9 cellular contexts compared by ENCODE assay signal in genomic region chr10:89001024-89001423, GRCh38. TPM values are rescaled to one million over a fixed set of nuclear protein-coding genes. Genes with fewer than 3 reads are reported as not detected.
DNase-seq lines count a peak whose midpoint lies in the region; ATAC-seq and TF ChIP-seq lines count a peak whose summit lies in the region.
"Had no signal": no experiment of that assay in that cellular context is flagged by ENCODE, and none has a peak within 500 bp of the region (broad histone marks: within the 10 kb centered on the region; RNA-seq: fewer than 3 reads in every experiment).

No MANE protein-coding gene starts in this region.

- TF ChIP-seq CTCF in coronary artery (IDR thresholded peaks at IDR 0.05) (no peak), GM10266 (IDR thresholded peaks at IDR 0.05; ENCODE audit: control insufficient read depth, insufficient read depth, low read depth, missing control alignments) (no peak)

- no peaks in the 10 kb centered on the region for H3K27me3 ChIP-seq in Karpas-422 (ENCODE audit: low read length)
- H3K27me3 ChIP-seq: cardiac muscle cell had no signal

- peaks cover 10% of the 10 kb centered on the region for H3K36me3 ChIP-seq in Karpas-422 (ENCODE audit: insufficient read depth, low read length)
- H3K36me3 ChIP-seq: cardiac muscle cell had no signal

- peak overlapping the region; percentile 62 for H3K4me2 ChIP-seq in Karpas-422 (ENCODE audit: low read depth, low read length, poor library complexity, severe bottlenecking)

- H3K27ac ChIP-seq in Karpas-422 (ENCODE audit: low read length) (peak overlapping the region; percentile 82), coronary artery (peak overlapping the region; percentile 67 to 75), skin epidermis (peak overlapping the region in 17 of 21 experiments; percentile 3 to 84 (median 54))
- H3K27ac ChIP-seq: cardiac muscle cell had no signal

- peaks cover 78% of the 10 kb centered on the region for H3K4me1 ChIP-seq in Karpas-422 (ENCODE audit: low read length)

- DNase-seq in Karpas-422 = no peak
- no peak for DNase-seq in coronary artery (ENCODE audit: low spot score)
- DNase-seq in NCI-H146 (lab: John Stamatoyannopoulos, UW) = no peak
- no peak for DNase-seq in DMS79 treated with DMSO at 0.1 percent for 48 hours (lab: John Stamatoyannopoulos, UW)
- no peak for DNase-seq in GM10266 (ENCODE audit: extremely low spot score)
- no peak for DNase-seq in OCI-M2 (lab: John Stamatoyannopoulos, UW; ENCODE audit: unreplicated experiment)

- no peaks in the 10 kb centered on the region for H3K9me2 ChIP-seq in Karpas-422 (replicated peaks; ENCODE audit: insufficient read depth, low read length)

- no peak overlapping the region for H3K4me3 ChIP-seq in Karpas-422 (ENCODE audit: low read length)
- peak overlapping the region; percentile 48 for H3K4me3 ChIP-seq in coronary artery
- peak overlapping the region in 2 of 7 experiments; percentile 3 to 11 for H3K4me3 ChIP-seq in skin epidermis
- H3K4me3 ChIP-seq: cardiac muscle cell had no signal

- ATAC-seq in GM19351 (IDR thresholded peaks at IDR 0.05; ENCODE audit: unreplicated experiment) = peak; percentile 36

- H3K79me2 ChIP-seq in Karpas-422 (ENCODE audit: low read length) = peaks cover 80% of the 10 kb centered on the region

- no peaks in the 10 kb centered on the region for H4K20me1 ChIP-seq in Karpas-422 (ENCODE audit: insufficient read depth, low read depth, low read length)

- no peaks in the 10 kb centered on the region for H3K9me3 ChIP-seq in Karpas-422 (ENCODE audit: low read length)

- no peak overlapping the region for H2AFZ ChIP-seq in Karpas-422 (ENCODE audit: low read length)

- peak overlapping the region; percentile 49 for H3K9ac ChIP-seq in Karpas-422 (ENCODE audit: low read length)

RNA-seq across cellular contexts. Expression of gene FAS, which starts 10.4 kb away (rescaled TPM):
- total RNA-seq in Karpas-422 (2014; rRNA removed; shearing (Covaris generic); ENCODE audit: low replicate concordance) = 68.5 and 91.9 TPM in 2 replicates

RNA-seq across cellular contexts. Expression of gene ACTA2, which starts 48.5 kb away (rescaled TPM):
- total RNA-seq in Karpas-422 (2014; rRNA removed; shearing (Covaris generic); ENCODE audit: low replicate concordance) = 0.61 and 1.3 TPM in 2 replicates
